24 cellular contexts compared by ENCODE assay signal in genomic region chr12:42462486-42462885, GRCh38.
"Had no signal": no experiment of that assay in that cellular context is flagged by ENCODE, and none has a peak within 500 bp of the region (broad histone marks: within the 10 kb centered on the region; RNA-seq: fewer than 3 reads in every experiment).

No MANE protein-coding gene starts in this region.

- H3K4me1 ChIP-seq: adrenal gland, Peyer's patch had no signal

- FAIRE-seq: K562 had no signal

- H3K4me1 Mint-ChIP-seq: activated CD4-positive, alpha-beta T cell treated with anti-CD3 and anti-CD28 coated beads, Interleukin-2, amount 10 ng/mL, durations not matched to agents 7 days and 5 days; activated naive CD8-positive, alpha-beta T cell treated with anti-CD3 and anti-CD28 coated beads, Interleukin-2, amount 10 ng/mL, durations not matched to agents 7 days and 5 days had no signal

- H3K4me3 Mint-ChIP-seq: activated CD4-positive, alpha-beta memory T cell treated with anti-CD3 and anti-CD28 coated beads for 36 hours; activated CD4-positive, alpha-beta T cell treated with anti-CD3 and anti-CD28 coated beads, Interleukin-2, amount 10 ng/mL, durations not matched to agents 7 days and 5 days; activated naive CD8-positive, alpha-beta T cell treated with anti-CD3 and anti-CD28 coated beads, Interleukin-2, amount 10 ng/mL, durations not matched to agents 7 days and 5 days; activated T-cell treated with anti-CD3 and anti-CD28 coated beads, Interleukin-2, amount 50 U/mL, for 72 hours; T-helper 1 cell treated with Interleukin-12 subunit alpha and Interleukin-12 subunit beta and Interleukin-4 antibody, amounts not matched to agents 30 μg/mL and 1 μg/mL, for 36 hours had no signal

- H3K9me3 Mint-ChIP-seq: activated CD4-positive, alpha-beta memory T cell treated with anti-CD3 and anti-CD28 coated beads for 36 hours; activated CD4-positive, alpha-beta T cell treated with anti-CD3 and anti-CD28 coated beads, Interleukin-2, amount 10 ng/mL, durations not matched to agents 7 days and 5 days; activated naive CD8-positive, alpha-beta T cell treated with anti-CD3 and anti-CD28 coated beads, Interleukin-2, amount 10 ng/mL, durations not matched to agents 7 days and 5 days; activated T-cell treated with anti-CD3 and anti-CD28 coated beads, Interleukin-2, amount 50 U/mL, for 72 hours; T-helper 1 cell treated with Interleukin-12 subunit alpha and Interleukin-12 subunit beta and Interleukin-4 antibody, amounts not matched to agents 30 μg/mL and 1 μg/mL, for 36 hours had no signal

- H3K27me3 Mint-ChIP-seq: activated CD4-positive, alpha-beta T cell treated with anti-CD3 and anti-CD28 coated beads, Interleukin-2, amount 10 ng/mL, durations not matched to agents 7 days and 5 days; activated naive CD8-positive, alpha-beta T cell treated with anti-CD3 and anti-CD28 coated beads, Interleukin-2, amount 10 ng/mL, durations not matched to agents 7 days and 5 days had no signal

- H3K9me3 ChIP-seq: adrenal gland, Peyer's patch had no signal

- H3K36me3 Mint-ChIP-seq: activated CD4-positive, alpha-beta memory T cell treated with anti-CD3 and anti-CD28 coated beads for 36 hours had no signal

- H3K4me3 ChIP-seq: adrenal gland, K562, Peyer's patch had no signal

- H3K27ac Mint-ChIP-seq: activated CD4-positive, alpha-beta memory T cell treated with anti-CD3 and anti-CD28 coated beads for 36 hours; activated CD4-positive, alpha-beta T cell treated with anti-CD3 and anti-CD28 coated beads, Interleukin-2, amount 10 ng/mL, durations not matched to agents 7 days and 5 days; activated naive CD8-positive, alpha-beta T cell treated with anti-CD3 and anti-CD28 coated beads, Interleukin-2, amount 10 ng/mL, durations not matched to agents 7 days and 5 days; activated T-cell treated with anti-CD3 and anti-CD28 coated beads, Interleukin-2, amount 50 U/mL, for 72 hours; T-helper 1 cell treated with Interleukin-12 subunit alpha and Interleukin-12 subunit beta and Interleukin-4 antibody, amounts not matched to agents 30 μg/mL and 1 μg/mL, for 36 hours had no signal

- ATAC-seq: activated T-cell treated with anti-CD3 and anti-CD28 coated beads, Interleukin-2, amount 50 U/mL, for 72 hours; K562 had no signal

- H3K36me3 ChIP-seq: adrenal gland, Peyer's patch had no signal

- H3K27ac ChIP-seq: adrenal gland, Peyer's patch, RWPE1 had no signal

- H3K27me3 ChIP-seq: adrenal gland, Peyer's patch had no signal

- DNase-seq: activated CD4-positive, alpha-beta memory T cell treated with anti-CD3 and anti-CD28 coated beads for 36 hours; activated CD4-positive, alpha-beta T cell treated with anti-CD3 and anti-CD28 coated beads, Interleukin-2, amount 10 ng/mL, durations not matched to agents 7 days and 5 days; activated CD4-positive, CD25-positive, alpha-beta regulatory T cell; activated naive CD4-positive, alpha-beta T cell treated with anti-CD3 and anti-CD28 coated beads, Interleukin-2, amount 50 U/mL, for 16 hours; activated naive CD8-positive, alpha-beta T cell treated with anti-CD3 and anti-CD28 coated beads, Interleukin-2, amount 10 ng/mL, durations not matched to agents 7 days and 5 days; activated T-cell treated with anti-CD3 and anti-CD28 coated beads for 4 hours; activated T-cell treated with anti-CD3 and anti-CD28 coated beads, Interleukin-2, amount 50 U/mL, for 72 hours; adrenal gland; anterior cingulate cortex; caudate nucleus; Kasumi-1; NCI-H1105 treated with DMSO at 0.1 percent for 48 hours; NCI-H1436 treated with DMSO at 0.1 percent for 48 hours; NCI-H187; NCI-H2081; NCI-H510A treated with DMSO at 0.1 percent for 48 hours; NCI-H69; NK-92 treated with Interleukin-12 subunit alpha and Interleukin-12 subunit beta, amount 100 ng/mL, for 24 hours; OCI-M1; Peyer's patch; SHP77 treated with DMSO at 0.1 percent for 48 hours had no signal
